23 cellular contexts compared by ENCODE assay signal in genomic region chr2:37894601-37895000, GRCh38. TPM values are rescaled to one million over a fixed set of nuclear protein-coding genes. Genes with fewer than 3 reads are reported as not detected.
DNase-seq lines count a peak whose midpoint lies in the region; ATAC-seq and TF ChIP-seq lines count a peak whose summit lies in the region.
"Had no signal": no experiment of that assay in that cellular context is flagged by ENCODE, and none has a peak within 500 bp of the region (broad histone marks: within the 10 kb centered on the region; RNA-seq: fewer than 3 reads in every experiment).

No MANE protein-coding gene starts in this region.

- H3K9me2 ChIP-seq in SK-N-SH, result no peaks in the 10 kb centered on the region

- no peak overlapping the region for H4K5ac ChIP-seq in IMR-90 (ENCODE audit: low read depth, low read length)

- BruUV-seq in IMR-90 (replicated peaks; lab: Mats Ljungman, UMichigan), result no TSS peak

- no peak overlapping the region for H2BK5ac ChIP-seq in IMR-90 (ENCODE audit: low read depth, low read length, poor library complexity, severe bottlenecking)
- H2BK5ac ChIP-seq in neuronal stem cell (ENCODE audit: low read length), result no peak overlapping the region

- H3K9me3 ChIP-seq in SK-N-SH (no peaks in the 10 kb centered on the region), IMR-90 (ENCODE audit: control insufficient read depth, insufficient read depth, low read length) (no peaks in the 10 kb centered on the region), osteoblast (ENCODE audit: low read depth, low read length) (no peaks in the 10 kb centered on the region), neuronal stem cell (replicated peaks in 1 of 2; ENCODE audit: control insufficient read depth in 2 of 2, insufficient read depth in 1 of 2, low read depth in 1 of 2, low read length in 2 of 2) (no peaks in the 10 kb centered on the region)
- H3K9me3 ChIP-seq: adrenal gland had no signal

- H3K36me3 Mint-ChIP-seq in brain, result no peaks in the 10 kb centered on the region
- H3K36me3 Mint-ChIP-seq: mesothelial cell of epicardium had no signal

- H3K27ac ChIP-seq in SK-N-SH (ENCODE audit: low read depth in 2 of 2, low read length in 1 of 2), result no peak overlapping the region; a peak in 1 of 4 replicates
- no peak overlapping the region for H3K27ac ChIP-seq in IMR-90 (ENCODE audit: insufficient read depth, low read length)
- H3K27ac ChIP-seq in osteoblast (ENCODE audit: low read depth, low read length), result no peak overlapping the region
- no peak overlapping the region for H3K27ac ChIP-seq in neuronal stem cell (replicated peaks; ENCODE audit: low read length)
- H3K27ac ChIP-seq: 22Rv1, C4-2B, foreskin keratinocyte, PC-9 had no signal

- no peak for TF ChIP-seq CTCF in SK-N-SH (IDR thresholded peaks at IDR 0.05)
- no peak for TF ChIP-seq CTCF in IMR-90 (conservative IDR thresholded peaks at IDR 0.05; ENCODE audit: low read depth, low read length)
- no peak for TF ChIP-seq CTCF in brain (conservative IDR thresholded peaks at IDR 0.05)
- TF ChIP-seq CTCF in osteoblast (IDR thresholded peaks at IDR 0.05; ENCODE audit: extremely low read depth, low read depth, low read length), result no peak

- H3K36me3 ChIP-seq in SK-N-SH (replicated peaks in 1 of 2; ENCODE audit: control insufficient read depth in 1 of 2, insufficient read depth in 2 of 2, low read length in 1 of 2), result no peaks in the 10 kb centered on the region
- H3K36me3 ChIP-seq in IMR-90 (ENCODE audit: control insufficient read depth, insufficient read depth, low read length), result no peaks in the 10 kb centered on the region
- H3K36me3 ChIP-seq in osteoblast (ENCODE audit: insufficient read depth, low read length), result no peaks in the 10 kb centered on the region
- H3K36me3 ChIP-seq in neuronal stem cell (replicated peaks in 1 of 2; ENCODE audit: control insufficient read depth in 2 of 2, insufficient read depth in 2 of 2, low read length in 2 of 2), result no peaks in the 10 kb centered on the region
- H3K36me3 ChIP-seq: adrenal gland had no signal

- H3K9me3 Mint-ChIP-seq in brain, result no peaks in the 10 kb centered on the region
- H3K9me3 Mint-ChIP-seq: activated T-cell treated with anti-CD3 and anti-CD28 coated beads, Interleukin-2, amount 50 U/mL, for 4 hours had no signal

- H4K20me1 ChIP-seq in SK-N-SH (ENCODE audit: insufficient read depth) (no peaks in the 10 kb centered on the region), IMR-90 (ENCODE audit: insufficient read depth, low read length) (no peaks in the 10 kb centered on the region), osteoblast (ENCODE audit: insufficient read depth, low read length) (no peaks in the 10 kb centered on the region)

- no peak overlapping the region for H3K14ac ChIP-seq in IMR-90 (replicated peaks; ENCODE audit: low read depth, low read length)
- no peak overlapping the region for H3K14ac ChIP-seq in neuronal stem cell (ENCODE audit: low read length)

- in situ Hi-C loops in IMR-90 (cut with MboI; ENCODE audit: low sequenced_read_pairs), result loop anchor here (25.0 kb wide), 1 partner anchor 732 kb away; the partner anchor contains the start of gene EIF2AK2

- no peak overlapping the region for H2BK15ac ChIP-seq in IMR-90 (ENCODE audit: low read depth, low read length)
- no peak overlapping the region for H2BK15ac ChIP-seq in neuronal stem cell (ENCODE audit: low read length)

- H3K4me3 Mint-ChIP-seq in brain, result no peak overlapping the region
- H3K4me3 Mint-ChIP-seq: activated T-cell treated with anti-CD3 and anti-CD28 coated beads, Interleukin-2, amount 50 U/mL, for 4 hours; mesothelial cell of epicardium had no signal

- H3K56ac ChIP-seq in IMR-90 (ENCODE audit: extremely low read depth, insufficient read depth, low read length), result no peak overlapping the region

- ATAC-seq in SK-N-SH treated with all-trans-retinoic acid at 6 μM for 48 hours, result no peak
- ATAC-seq in IMR-90 (ENCODE audit: low read depth), result peak; percentile 45; the same call in 1 of the 2 replicates
- ATAC-seq in GM21737 (IDR thresholded peaks at IDR 0.05; ENCODE audit: unreplicated experiment), result no peak
- ATAC-seq: foreskin keratinocyte, K562, right cardiac atrium had no signal

- 86% methylated on average over 4 of the region's 4 CpGs for WGBS in SK-N-SH (ENCODE audit: low lambda C conversion rate)
- no CpG with 5 or more reads among the region's 4 CpGs for WGBS in IMR-90 (ENCODE audit: extremely low coverage in 2 of 2, insufficient read length in 1 of 2), 2 experiments
- no CpG with 5 or more reads among the region's 4 CpGs for WGBS in neuronal stem cell (ENCODE audit: extremely low coverage in 2 of 2, insufficient read length in 2 of 2, insufficient replicate concordance in 1 of 2), 2 donors

- H2BK20ac ChIP-seq in IMR-90 (ENCODE audit: low read depth, low read length), result no peak overlapping the region

- H3K18ac ChIP-seq in IMR-90 (ENCODE audit: low read depth, low read length) (no peak overlapping the region), neuronal stem cell (ENCODE audit: low read length) (no peak overlapping the region)

- H3K27me3 ChIP-seq in SK-N-SH (ENCODE audit: insufficient read depth) (no peaks in the 10 kb centered on the region), IMR-90 (ENCODE audit: control insufficient read depth, insufficient read depth, low read length) (no peaks in the 10 kb centered on the region), osteoblast (ENCODE audit: insufficient read depth, low read length) (no peaks in the 10 kb centered on the region), neuronal stem cell (ENCODE audit: control insufficient read depth in 3 of 3, insufficient read depth in 3 of 3, low read depth in 1 of 3, low read length in 3 of 3) (peaks cover 0 to 11% (median 0%) of the 10 kb centered on the region in 3 experiments)
- H3K27me3 ChIP-seq: adrenal gland had no signal

- TF ChIP-seq RAD21 in SK-N-SH (IDR thresholded peaks at IDR 0.05; ENCODE audit: low read length), result no peak
- no peak for TF ChIP-seq RAD21 in IMR-90 (IDR thresholded peaks at IDR 0.05; ENCODE audit: low read length)

- H3K4ac ChIP-seq in IMR-90 (ENCODE audit: low read depth, low read length) (no peak overlapping the region), neuronal stem cell (ENCODE audit: low read length) (no peak overlapping the region)

- TF ChIP-seq POLR2A in IMR-90 (IDR thresholded peaks at IDR 0.05; ENCODE audit: low read depth, low read length), result no peak

- H3K4me3 ChIP-seq in SK-N-SH (ENCODE audit: low read depth in 2 of 2, low read length in 1 of 2), result no peak overlapping the region
- no peak overlapping the region for H3K4me3 ChIP-seq in IMR-90 (ENCODE audit: insufficient read depth, low read depth, low read length)
- H3K4me3 ChIP-seq in osteoblast (ENCODE audit: insufficient read depth, low read length), result no peak overlapping the region
- H3K4me3 ChIP-seq in neuronal stem cell (ENCODE audit: low read length in 2 of 2), result no peak overlapping the region
- H3K4me3 ChIP-seq: adrenal gland, K562, PC-9 had no signal

- H2BK12ac ChIP-seq in neuronal stem cell (ENCODE audit: low read length), result no peak overlapping the region

- no peaks in the 10 kb centered on the region for H3K79me1 ChIP-seq in IMR-90 (ENCODE audit: low read depth in 1 of 2, low read length in 2 of 2)
- H3K79me1 ChIP-seq in neuronal stem cell (ENCODE audit: low read depth, low read length), result no peaks in the 10 kb centered on the region

- peaks cover 17% of the 10 kb centered on the region for H3K27me3 Mint-ChIP-seq in brain

- H2BK120ac ChIP-seq in IMR-90 (ENCODE audit: low read depth, low read length) (no peak overlapping the region), neuronal stem cell (ENCODE audit: low read depth, low read length) (no peak overlapping the region)

- DNase-seq in SK-N-SH (no peak), IMR-90 (peak; percentile 23), osteoblast (ENCODE audit: insufficient read length, low spot score, missing footprints) (peak; percentile 86), NCI-H510A (lab: John Stamatoyannopoulos, UW) (no peak), neuronal stem cell (ENCODE audit: low spot score) (no peak)
- DNase-seq: activated T-cell treated with anti-CD3 and anti-CD28 coated beads, Interleukin-2, amount 50 U/mL, for 4 hours; cerebellar nuclear complex; DMS153; foreskin keratinocyte; GOT3; NCI-H1105; NCI-H69; nucleus accumbens; PC-9; right cardiac atrium had no signal

- H3K4me2 ChIP-seq in SK-N-SH, result no peak overlapping the region
- no peak overlapping the region for H3K4me2 ChIP-seq in IMR-90 (ENCODE audit: low read depth, low read length)
- H3K4me2 ChIP-seq in osteoblast (ENCODE audit: insufficient read depth, low read length), result peak overlapping the region; percentile 33
- no peak overlapping the region for H3K4me2 ChIP-seq in neuronal stem cell (ENCODE audit: insufficient read depth, low read length, poor library complexity, severe bottlenecking)
- H3K4me2 ChIP-seq: PC-9 had no signal

- no peaks in the 10 kb centered on the region for H3F3A ChIP-seq in SK-N-SH (replicated peaks; ENCODE audit: insufficient read depth)

- no peaks in the 10 kb centered on the region for H3K9me1 ChIP-seq in IMR-90 (ENCODE audit: insufficient read depth, low read length)

- H3K79me2 ChIP-seq in SK-N-SH (ENCODE audit: insufficient read depth) (no peaks in the 10 kb centered on the region), osteoblast (ENCODE audit: insufficient read depth, low read length) (no peaks in the 10 kb centered on the region)

- peak overlapping the region in 3 of 5 experiments; percentile 29 to 49 (median 42) for H3K27ac Mint-ChIP-seq in brain
- H3K27ac Mint-ChIP-seq: mesothelial cell of epicardium had no signal

- H2AK5ac ChIP-seq in IMR-90 (ENCODE audit: low read depth, low read length) (no peak overlapping the region), neuronal stem cell (ENCODE audit: low read depth, low read length) (no peak overlapping the region)

- no peak overlapping the region for H3K9ac ChIP-seq in SK-N-SH
- peak overlapping the region; percentile 32; the same call in 1 of the 2 replicates for H3K9ac ChIP-seq in IMR-90 (ENCODE audit: low read depth, low read length)
- no peak overlapping the region for H3K9ac ChIP-seq in neuronal stem cell (ENCODE audit: low read depth, low read length, poor library complexity)

- CTCF ChIA-PET in SK-N-SH (lab: Yijun Ruan, JAX) (interaction anchor here (0.9 to 7.8 kb wide), 15 partner anchors 9 to 727 kb away, joined by 3 to 58 read pairs (median 4); partner anchors contain the start of genes CDC42EP3 and RMDN2), IMR-90 (lab: Yijun Ruan, JAX) (interaction anchor here (0.7 kb wide), 1 partner anchor 480 kb away, joined by 3 read pairs; no protein-coding TSS in a partner anchor)

- H4K8ac ChIP-seq in IMR-90 (ENCODE audit: low read depth in 2 of 2, low read length in 2 of 2), result 0 out of 4 replicates have a peak overlapping the region, but pooled peaks of 1 of the 2 experiments have one; percentile 41
- H4K8ac ChIP-seq in neuronal stem cell (ENCODE audit: low read depth, low read length), result no peak overlapping the region

- H3K4me1 ChIP-seq in SK-N-SH (ENCODE audit: control insufficient read depth in 1 of 2, insufficient read depth in 2 of 2, low read depth in 1 of 2, low read length in 1 of 2) (peaks cover 6 to 9% of the 10 kb centered on the region in 2 experiments; a peak in 3 of 4 replicates), IMR-90 (ENCODE audit: control insufficient read depth, insufficient read depth, low read length) (no peaks in the 10 kb centered on the region), osteoblast (ENCODE audit: insufficient read depth, low read length) (peaks cover 16% of the 10 kb centered on the region), neuronal stem cell (ENCODE audit: control insufficient read depth in 2 of 2, insufficient read depth in 1 of 2, low read depth in 1 of 2, low read length in 2 of 2) (no peaks in the 10 kb centered on the region)
- H3K4me1 ChIP-seq: foreskin keratinocyte had no signal

- dilution Hi-C loops in IMR-90 (cut with HindIII; ENCODE audit: low sequenced_read_pairs, unreplicated experiment), result no loop called here

- H3K4me1 Mint-ChIP-seq in brain, result peaks cover 11% of the 10 kb centered on the region

- H2AK9ac ChIP-seq in IMR-90 (replicated peaks; ENCODE audit: low read depth, low read length, poor library complexity), result no peak overlapping the region

- H3K23ac ChIP-seq in IMR-90 (ENCODE audit: low read depth, low read length), result no peak overlapping the region
- no peak overlapping the region for H3K23ac ChIP-seq in neuronal stem cell (ENCODE audit: low read depth, low read length, poor library complexity)

- H4K91ac ChIP-seq in IMR-90 (ENCODE audit: insufficient read depth, low read depth, low read length) (no peak overlapping the region), neuronal stem cell (ENCODE audit: low read depth, low read length, poor library complexity) (no peak overlapping the region)

- POLR2A ChIA-PET in SK-N-SH (lab: Yijun Ruan, JAX), result no interaction called here
- POLR2A ChIA-PET in IMR-90 (lab: Charles Lee; ENCODE audit: unreplicated experiment), result interaction anchor here (0.6 kb wide), 1 partner anchor 28 kb away, joined by 3 read pairs; no protein-coding TSS in a partner anchor

- peak overlapping the region; percentile 1; the same call in 1 of the 2 replicates for H2AFZ ChIP-seq in SK-N-SH (ENCODE audit: low read depth)
- no peak overlapping the region for H2AFZ ChIP-seq in IMR-90 (replicated peaks; ENCODE audit: low read length, poor library complexity)
- H2AFZ ChIP-seq in osteoblast (ENCODE audit: low read length), result no peak overlapping the region
- no peak overlapping the region for H2AFZ ChIP-seq in neuronal stem cell (ENCODE audit: low read length)
- H2AFZ ChIP-seq: PC-9 had no signal

- intact Hi-C loops in IMR-90 (cut with micrococcal nuclease), result loop anchor here (10.0 kb wide), 1 partner anchor 730 kb away; no protein-coding TSS in a partner anchor

- TF ChIP-seq EP300 in SK-N-SH (IDR thresholded peaks at IDR 0.05; ENCODE audit: borderline replicate concordance in 1 of 2, low read depth in 1 of 2, low read length in 1 of 2), result no peak

RNA-seq across cellular contexts. Expression of gene RMDN2, which starts 30.5 kb away (rescaled TPM):
- 7.3 and 15.3 TPM in 2 replicates for polyA plus RNA-seq in SK-N-SH (2012; rRNA removed)
- polyA plus RNA-seq in SK-N-SH (2012; cell fraction: cytosol; rRNA removed), result 13.7 and 24.4 TPM in 2 replicates
- 7.1 and 18.5 TPM in 2 replicates for polyA plus RNA-seq in SK-N-SH (2012; cell fraction: nucleus; rRNA removed)
- total RNA-seq in IMR-90 (2012; rRNA removed), result 2.3 and 5.8 TPM in 2 replicates
- 3.0 TPM in 2 replicates for polyA plus RNA-seq in IMR-90 (2012; rRNA removed)
- polyA plus RNA-seq in IMR-90 (2012; cell fraction: cytosol; rRNA removed), result 0.24 and 0.30 TPM in 2 replicates
- 0.32 and 4.1 TPM in 2 replicates for polyA plus RNA-seq in IMR-90 (2012; cell fraction: nucleus; rRNA removed; ENCODE audit: low replicate concordance)
- polyA plus RNA-seq in brain (ENCODE audit: insufficient read depth, low read depth, low replicate concordance), result 0.53 TPM
- total RNA-seq in osteoblast, result 11.9 and 20.0 TPM in 2 replicates
- 1.1 TPM for polyA plus RNA-seq in neuronal stem cell (2013, experiment 1 of 2)
- 1.0 TPM for polyA plus RNA-seq in neuronal stem cell (2013, experiment 2 of 2)

Comparison
In these comparisons a context has a peak if more than half of its experiments do, and no peak if none do; other contexts are left out.
1. DNase-seq: peak in IMR-90 (single experiment) and osteoblast (single experiment); none in SK-N-SH (single experiment), NCI-H510A (single experiment) and neuronal stem cell (single experiment).